In the genomic region with DNA sequence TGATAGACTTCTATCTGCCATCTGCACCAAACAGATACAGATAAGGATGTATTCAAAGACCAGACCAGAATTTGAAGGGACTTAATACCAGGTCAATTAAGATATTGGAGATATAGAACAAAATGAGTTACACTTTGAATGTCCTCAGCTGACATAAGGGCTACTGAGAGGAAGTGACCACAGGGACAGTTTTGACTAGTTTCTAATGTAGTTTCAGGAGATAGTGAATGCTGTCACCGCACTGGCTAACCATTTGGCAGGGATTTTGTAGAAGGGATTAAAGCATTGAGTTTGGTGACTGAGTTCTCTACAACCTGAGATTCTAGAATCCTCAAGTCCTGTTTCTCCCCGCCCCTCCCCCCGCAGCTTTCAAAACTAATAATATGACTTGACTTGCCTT, we compare ENCODE assay signal across 15 cellular contexts. TPM values are rescaled to one million over a fixed set of nuclear protein-coding genes. Genes with fewer than 3 reads are reported as not detected.
DNase-seq lines count a peak whose midpoint lies in the region; ATAC-seq, FAIRE-seq and TF ChIP-seq lines count a peak whose summit lies in the region.
"Had no signal": no experiment of that assay in that cellular context is flagged by ENCODE, and none has a peak within 500 bp of the region (broad histone marks: within the 10 kb centered on the region; RNA-seq: fewer than 3 reads in every experiment).

No MANE protein-coding gene starts in this region.

- SMC1A ChIA-PET in GM12878 (lab: Charles Lee; ENCODE audit: uncharacterized antibody, unreplicated experiment), result interaction anchor here (1.4 to 3.1 kb wide), 3 partner anchors 9 to 320 kb away, joined by 5 to 11 read pairs (median 6); no protein-coding TSS in a partner anchor

- H3K9me3 ChIP-seq in GM12878 (replicated peaks; ENCODE audit: control insufficient read depth, insufficient read depth, low read length) (no peaks in the 10 kb centered on the region), esophagus muscularis mucosa (no peaks in the 10 kb centered on the region)
- H3K9me3 ChIP-seq: colonic mucosa had no signal

- H3K4me1 Mint-ChIP-seq in activated T-cell treated with anti-CD3 and anti-CD28 coated beads, Interleukin-2, amount 50 U/mL, for 24 hours (ENCODE audit: low read depth), result peaks cover 20% of the 10 kb centered on the region
- no peaks in the 10 kb centered on the region for H3K4me1 Mint-ChIP-seq in stimulated activated memory B cell treated with anti-CD40 and anti-IgM and Interleukin-4, amounts not matched to agents 10 μg/mL and 1 μg/mL and 100 μg/mL, for 72 hours
- H3K4me1 Mint-ChIP-seq: mesothelial cell of epicardium had no signal

- H3K27me3 ChIP-seq in GM12878 (replicated peaks in 1 of 2; ENCODE audit: control insufficient read depth in 2 of 2, insufficient read depth in 2 of 2, low read length in 1 of 2) (no peaks in the 10 kb centered on the region), esophagus muscularis mucosa (no peaks in the 10 kb centered on the region)
- H3K27me3 ChIP-seq: colonic mucosa had no signal

- TF ChIP-seq EP300 in GM12878 (IDR thresholded peaks at IDR 0.05; ENCODE audit: borderline replicate concordance in 1 of 2, control insufficient read depth in 1 of 2, low read depth in 2 of 2, low read length in 2 of 2), result no peak
- no peak for TF ChIP-seq EP300 in esophagus muscularis mucosa (IDR thresholded peaks at IDR 0.05)

- TF ChIP-seq POLR2A in GM12878 (IDR thresholded peaks at IDR 0.05; ENCODE audit: low read depth, low read length) (no peak), esophagus muscularis mucosa (IDR thresholded peaks at IDR 0.05; ENCODE audit: low read depth) (no peak)

- H3K4me1 ChIP-seq in GM12878 (ENCODE audit: control insufficient read depth, insufficient read depth, low read length), result no peaks in the 10 kb centered on the region
- peaks cover 22 to 41% (median 36%) of the 10 kb centered on the region in 4 donors for H3K4me1 ChIP-seq in esophagus muscularis mucosa
- H3K4me1 ChIP-seq: colonic mucosa had no signal

- H3K4me3 ChIP-seq in GM12878 (no peak overlapping the region), esophagus muscularis mucosa (no peak overlapping the region)
- H3K4me3 ChIP-seq: colonic mucosa had no signal

- no peaks in the 10 kb centered on the region for H4K20me1 ChIP-seq in GM12878 (ENCODE audit: control insufficient read depth, insufficient read depth)

- in situ Hi-C loops in GM12878 (cut with MboI), result no loop called here

- no peak overlapping the region for H3K4me2 ChIP-seq in GM12878 (ENCODE audit: control insufficient read depth, insufficient read depth)

- no peak overlapping the region for H3K27ac ChIP-seq in GM12878 (ENCODE audit: control insufficient read depth, insufficient read depth)
- peak overlapping the region in 2 of 4 donors; percentile 5 to 11 for H3K27ac ChIP-seq in esophagus muscularis mucosa (replicated peaks in 1 of 4)
- H3K27ac ChIP-seq: colonic mucosa, parathyroid adenoma had no signal

- POLR2A ChIA-PET in GM12878 (lab: Charles Lee), result no interaction called here

- ATAC-seq in HG02981 (IDR thresholded peaks at IDR 0.05; ENCODE audit: unreplicated experiment) (peak; percentile 76), GM12878 (peak; percentile 67)
- ATAC-seq in stimulated activated memory B cell treated with anti-CD40 and anti-IgM and Interleukin-4, amounts not matched to agents 10 μg/mL and 1 μg/mL and 100 μg/mL, for 72 hours, result no peak

- no peak for TF ChIP-seq RAD21 in GM12878 (IDR thresholded peaks at IDR 0.05; ENCODE audit: insufficient read depth, low read depth, low read length)

- H3K79me2 ChIP-seq in GM12878 (ENCODE audit: control insufficient read depth, insufficient read depth, low read length), result no peaks in the 10 kb centered on the region
- H3K79me2 ChIP-seq: parathyroid adenoma had no signal

- H3K27ac Mint-ChIP-seq in activated T-cell treated with anti-CD3 and anti-CD28 coated beads, Interleukin-2, amount 50 U/mL, for 24 hours, result peak overlapping the region; percentile 51
- H3K27ac Mint-ChIP-seq in stimulated activated memory B cell treated with anti-CD40 and anti-IgM and Interleukin-4, amounts not matched to agents 10 μg/mL and 1 μg/mL and 100 μg/mL, for 72 hours, result peak overlapping the region; percentile 34
- H3K27ac Mint-ChIP-seq: mesothelial cell of epicardium had no signal

- CTCF ChIA-PET in GM12878 (lab: Yijun Ruan, JAX), result interaction anchor here (1.1 to 3.0 kb wide), 3 partner anchors 10 to 320 kb away, joined by 3 to 24 read pairs (median 9); no protein-coding TSS in a partner anchor

- RAD21 ChIA-PET in GM12878 (lab: Charles Lee; ENCODE audit: unreplicated experiment), result interaction anchor here (0.7 to 0.9 kb wide), 2 partner anchors 19 to 320 kb away, joined by 3 read pairs; no protein-coding TSS in a partner anchor

- no peak overlapping the region for H2AFZ ChIP-seq in GM12878 (ENCODE audit: control insufficient read depth, low read depth, low read length)
- H2AFZ ChIP-seq: parathyroid adenoma had no signal

- H3K4me3 Mint-ChIP-seq in activated T-cell treated with anti-CD3 and anti-CD28 coated beads, Interleukin-2, amount 50 U/mL, for 24 hours, result no peak overlapping the region
- no peak overlapping the region for H3K4me3 Mint-ChIP-seq in stimulated activated memory B cell treated with anti-CD40 and anti-IgM and Interleukin-4, amounts not matched to agents 10 μg/mL and 1 μg/mL and 100 μg/mL, for 72 hours
- H3K4me3 Mint-ChIP-seq: mesothelial cell of epicardium had no signal

- H3K9me3 Mint-ChIP-seq in activated T-cell treated with anti-CD3 and anti-CD28 coated beads, Interleukin-2, amount 50 U/mL, for 24 hours, result no peaks in the 10 kb centered on the region
- no peaks in the 10 kb centered on the region for H3K9me3 Mint-ChIP-seq in stimulated activated memory B cell treated with anti-CD40 and anti-IgM and Interleukin-4, amounts not matched to agents 10 μg/mL and 1 μg/mL and 100 μg/mL, for 72 hours
- H3K9me3 Mint-ChIP-seq: mesothelial cell of epicardium had no signal

- intact Hi-C loops in GM12878 (cut with micrococcal nuclease; ENCODE audit: unreplicated experiment), result no loop called here
- intact Hi-C loops in esophagus muscularis mucosa (cut with DNase I), result no loop called here

- no TSS peak for BruUV-seq in GM12878 (replicated peaks; lab: Mats Ljungman, UMichigan)

- TF ChIP-seq CTCF in GM12878 (IDR thresholded peaks at IDR 0.05 in 2 of 3, conservative IDR thresholded peaks at IDR 0.05 in 1 of 3; ENCODE audit: control insufficient read depth in 2 of 3, extremely low read depth in 1 of 3, insufficient read depth in 1 of 3, low read depth in 3 of 3, low read length in 3 of 3) (no peak), esophagus muscularis mucosa (IDR thresholded peaks at IDR 0.05) (no peak)

- H3K9ac ChIP-seq in GM12878 (ENCODE audit: control insufficient read depth, insufficient read depth, low read length), result no peak overlapping the region
- H3K9ac ChIP-seq: parathyroid adenoma had no signal

- 96% methylated on average over 3 of the region's 3 CpGs for WGBS in GM12878 (ENCODE audit: insufficient coverage, insufficient replicate concordance, low lambda C conversion rate, missing lambda C conversion rate)
- 99% methylated on average over 3 of the region's 3 CpGs for WGBS in esophagus muscularis mucosa

- peak; percentile 52 for FAIRE-seq in GM12878 (lab: Jason Lieb, UNC)

- peaks cover 2 to 34% of the 10 kb centered on the region in 2 experiments for H3K36me3 ChIP-seq in GM12878 (ENCODE audit: control insufficient read depth in 2 of 2, insufficient read depth in 2 of 2, low read length in 1 of 2)
- peaks cover 0 to 87% (median 61%) of the 10 kb centered on the region in 4 donors for H3K36me3 ChIP-seq in esophagus muscularis mucosa

- no peak for DNase-seq in activated T-cell treated with anti-CD3 and anti-CD28 coated beads, Interleukin-2, amount 50 U/mL, for 24 hours
- DNase-seq in activated T-cell treated with anti-CD3 and anti-CD28 coated beads for 4 hours (no peak), GM12878 (ENCODE audit: low read depth, low spot score) (no peak), NCI-H1105 treated with DMSO at 0.1 percent for 48 hours (lab: John Stamatoyannopoulos, UW) (no peak), esophagus muscularis mucosa (ENCODE audit: extremely low spot score) (no peak)
- DNase-seq in activated CD4-positive, alpha-beta T cell treated with anti-CD3 and anti-CD28 coated beads, Interleukin-2, amount 50 U/mL, for 48 hours, result no peak
- DNase-seq: ACHN; activated naive CD4-positive, alpha-beta T cell treated with Interleukin-2 at 50 U/mL for 16 hours; colonic mucosa; MV-4-11; OCI-M1 had no signal

- no peaks in the 10 kb centered on the region for H3K27me3 Mint-ChIP-seq in activated T-cell treated with anti-CD3 and anti-CD28 coated beads, Interleukin-2, amount 50 U/mL, for 24 hours
- H3K27me3 Mint-ChIP-seq in stimulated activated memory B cell treated with anti-CD40 and anti-IgM and Interleukin-4, amounts not matched to agents 10 μg/mL and 1 μg/mL and 100 μg/mL, for 72 hours, result no peaks in the 10 kb centered on the region

- peaks cover 97% of the 10 kb centered on the region for H3K36me3 Mint-ChIP-seq in activated T-cell treated with anti-CD3 and anti-CD28 coated beads, Interleukin-2, amount 50 U/mL, for 24 hours (ENCODE audit: low read depth)
- peaks cover 43% of the 10 kb centered on the region for H3K36me3 Mint-ChIP-seq in stimulated activated memory B cell treated with anti-CD40 and anti-IgM and Interleukin-4, amounts not matched to agents 10 μg/mL and 1 μg/mL and 100 μg/mL, for 72 hours

TF ChIP-seq in GM12878, 131 proteins besides CTCF, POLR2A, EP300 and RAD21:
- 0 out of 2 replicates have a peak, but pooled peaks have one; percentile 24 for TF ChIP-seq RUNX3 (IDR thresholded peaks at IDR 0.05; ENCODE audit: low read length)
- TF ChIP-seq RB1 (IDR thresholded peaks at IDR 0.05; ENCODE audit: borderline replicate concordance), result no peak

RNA-seq across cellular contexts. Expression of a gene that starts 22.7 kb away (rescaled TPM):
- total RNA-seq in GM12878 (2013; cell fraction: nucleolus; rRNA removed), result 238 and 249 TPM in 2 replicates
- total RNA-seq in GM12878 (2014; rRNA removed) (77.2 and 88.9 TPM in 2 replicates), GM12878 (2014; rRNA removed; fragmentation: Illumina TruSeq; extraction: Trizol) (92.5 and 94.5 TPM in 2 replicates), GM12878 (2021) (43.9 and 46.8 TPM in 2 replicates), esophagus muscularis mucosa (10 to 100 TPM; 33.0 to 98.0 (median 67.6) TPM)
- polyA plus RNA-seq in GM12878 (2011; ENCODE audit: low read depth), result 20.0 TPM
- polyA plus RNA-seq in GM12878 (2011; rRNA removed) (73.8 and 103 TPM in 2 replicates), GM12878 (2014; fragmentation: Illumina TruSeq; extraction: Trizol) (85.5 and 102 TPM in 2 replicates), GM12878 (2014; fragmentation: Nextera tagmentation; extraction: Ambion mirVana) (100 to 1,000 TPM; 110 to 116 TPM), GM12878 (2014; rRNA removed) (61.4 and 72.7 TPM in 2 replicates), GM12878 (2016; fragmentation: Nextera tagmentation; extraction: Ambion mirVana) (10 to 100 TPM; 76.5 to 88.3 TPM)
- 44.3 and 45.5 TPM in 2 replicates for polyA plus RNA-seq in GM12878 (2011; cell fraction: cytosol; rRNA removed)
- 64.4 and 64.6 TPM in 2 replicates for polyA plus RNA-seq in GM12878 (2011; cell fraction: nucleus; rRNA removed)
- polyA plus RNA-seq in GM12878 (2012), result 36.2 and 37.1 TPM in 2 replicates
- 105 and 113 TPM in 2 replicates for polyA minus RNA-seq in GM12878 (2011; rRNA and poly(A)+ RNA removed)
- polyA minus RNA-seq in GM12878 (2011; cell fraction: cytosol; rRNA and poly(A)+ RNA removed), result 16.3 and 31.5 TPM in 2 replicates
- polyA minus RNA-seq in GM12878 (2011; cell fraction: nucleus; rRNA and poly(A)+ RNA removed), result 155 and 236 TPM in 2 replicates
